In the genomic region with DNA sequence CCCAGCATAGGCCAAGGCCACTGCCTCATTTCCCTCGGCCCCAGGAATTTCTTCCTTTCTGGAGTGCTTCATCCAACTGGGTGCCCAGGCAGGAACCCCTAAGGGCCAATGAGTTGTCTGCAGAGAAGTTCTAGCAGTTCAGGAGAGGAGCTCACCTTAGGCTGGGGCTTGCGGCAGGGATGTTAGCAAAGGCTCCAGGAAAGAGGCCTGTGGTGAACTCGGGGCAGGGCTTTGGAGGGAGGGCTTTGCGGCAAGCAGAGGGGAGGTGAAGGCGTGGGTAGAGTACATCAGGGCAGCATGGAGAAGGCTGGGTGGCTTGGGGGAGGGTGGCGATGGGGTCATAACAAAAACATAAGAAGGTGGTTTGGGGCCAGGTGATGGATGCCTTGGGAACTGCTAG, we compare ENCODE assay signal across 21 cellular contexts. TPM values are rescaled to one million over a fixed set of nuclear protein-coding genes. Genes with fewer than 3 reads are reported as not detected.
A peak's percentile ranks its signal among the peaks of the same experiment; 100 is the strongest.
DNase-seq lines count a peak whose midpoint lies in the region; ATAC-seq and TF ChIP-seq lines count a peak whose summit lies in the region.
"Had no signal": no experiment of that assay in that cellular context is flagged by ENCODE, and none has a peak within 500 bp of the region (broad histone marks: within the 10 kb centered on the region; RNA-seq: fewer than 3 reads in every experiment).

No MANE protein-coding gene starts in this region.

- no peaks in the 10 kb centered on the region for H3F3A ChIP-seq in neural progenitor cell (ENCODE audit: low read depth)

- H3K4me3 ChIP-seq in BE2C (ENCODE audit: low read depth, low read length) (no peak overlapping the region), neural progenitor cell (no peak overlapping the region)
- H3K4me3 ChIP-seq: MG63, SK-N-MC, upper lobe of left lung had no signal

- no peaks in the 10 kb centered on the region for H4K20me1 ChIP-seq in neural progenitor cell (ENCODE audit: low read depth)

- no peak for ATAC-seq in T-helper 17 cell
- no peak for ATAC-seq in memory B cell (ENCODE audit: low read depth)
- no peak for ATAC-seq in HG03521 (IDR thresholded peaks at IDR 0.05; ENCODE audit: unreplicated experiment)

- intact Hi-C loops in CD14-positive monocyte (cut with micrococcal nuclease), result no loop called here

- H3K9ac ChIP-seq in neural progenitor cell, result no peak overlapping the region

- H3K4me1 ChIP-seq in BE2C, result no peaks in the 10 kb centered on the region
- H3K4me1 ChIP-seq in neural progenitor cell, result peaks cover 6% of the 10 kb centered on the region

- CTCF ChIA-PET in activated CD4-positive, alpha-beta T cell treated with anti-CD3 and anti-CD28 coated beads, Interleukin-2, amount 10 ng/mL, durations not matched to agents 7 days and 5 days (lab: Charles Lee), result interaction anchor here (1.3 to 3.5 kb wide), 3 partner anchors 8 to 15 kb away, joined by 5 to 10 read pairs (median 5); no protein-coding TSS in a partner anchor

- TF ChIP-seq CTCF in CD14-positive monocyte (IDR thresholded peaks at IDR 0.05), result no peak
- TF ChIP-seq CTCF in BE2C (IDR thresholded peaks at IDR 0.05; ENCODE audit: low read depth, low read length), result no peak
- TF ChIP-seq CTCF in neural progenitor cell (IDR thresholded peaks at IDR 0.05), result no peak

- no peak overlapping the region for H2AFZ ChIP-seq in neural progenitor cell (replicated peaks)

- H3K27ac Mint-ChIP-seq in activated CD4-positive, alpha-beta T cell treated with anti-CD3 and anti-CD28 coated beads, Interleukin-2, amount 10 ng/mL, durations not matched to agents 7 days and 5 days, result peak overlapping the region; percentile 52
- peak overlapping the region; percentile 93 to 98 (median 95) for H3K27ac Mint-ChIP-seq in CD14-positive monocyte
- peak overlapping the region; percentile 51 for H3K27ac Mint-ChIP-seq in T-helper 17 cell
- peak overlapping the region; percentile 76 for H3K27ac Mint-ChIP-seq in memory B cell
- H3K27ac Mint-ChIP-seq in neural progenitor cell, result no peak overlapping the region

- no peaks in the 10 kb centered on the region for H3K9me3 Mint-ChIP-seq in activated CD4-positive, alpha-beta T cell treated with anti-CD3 and anti-CD28 coated beads, Interleukin-2, amount 10 ng/mL, durations not matched to agents 7 days and 5 days
- H3K9me3 Mint-ChIP-seq in CD14-positive monocyte (no peaks in the 10 kb centered on the region), memory B cell (no peaks in the 10 kb centered on the region), neural progenitor cell (no peaks in the 10 kb centered on the region)
- H3K9me3 Mint-ChIP-seq: central memory CD8-positive, alpha-beta T cell had no signal

- no peak overlapping the region for H3K4me2 ChIP-seq in neural progenitor cell

- DNase-seq in activated CD4-positive, alpha-beta T cell treated with anti-CD3 and anti-CD28 coated beads, Interleukin-2, amount 10 ng/mL, durations not matched to agents 7 days and 5 days, result no peak
- no peak for DNase-seq in activated CD4-positive, alpha-beta T cell treated with anti-CD3 and anti-CD28 coated beads for 1 hour
- DNase-seq in CD14-positive monocyte (ENCODE audit: low spot score), result no peak
- DNase-seq in T-helper 17 cell, result no peak
- no peak for DNase-seq in memory B cell (ENCODE audit: low spot score in 2 of 2)
- no peak for DNase-seq in BE2C
- no peak for DNase-seq in neural progenitor cell (ENCODE audit: low spot score)
- DNase-seq: activated CD8-positive, alpha-beta memory T cell treated with anti-CD3 and anti-CD28 coated beads, Interleukin-2, amount 50 U/mL, for 4 hours; activated naive CD4-positive, alpha-beta T cell treated with anti-CD3 and anti-CD28 coated beads, Interleukin-2, amount 50 U/mL, for 16 hours; dorsolateral prefrontal cortex; EL; head of caudate nucleus; mammary epithelial cell; MG63; NCI-H1436 treated with DMSO at 0.1 percent for 48 hours; NCI-H524 treated with DMSO at 0.1 percent for 48 hours; stimulated activated CD4-positive, alpha-beta T cell treated with anti-CD3 and anti-CD28 coated beads, Interleukin-12 subunit alpha, Interleukin-12 subunit beta, amount 100 ng/mL, for 4 hours; upper lobe of left lung had no signal

- H3K27me3 Mint-ChIP-seq in activated CD4-positive, alpha-beta T cell treated with anti-CD3 and anti-CD28 coated beads, Interleukin-2, amount 10 ng/mL, durations not matched to agents 7 days and 5 days, result no peaks in the 10 kb centered on the region
- H3K27me3 Mint-ChIP-seq in CD14-positive monocyte (ENCODE audit: low read depth in 3 of 3), result no peaks in the 10 kb centered on the region
- no peaks in the 10 kb centered on the region for H3K27me3 Mint-ChIP-seq in T-helper 17 cell
- H3K27me3 Mint-ChIP-seq in memory B cell, result no peaks in the 10 kb centered on the region
- H3K27me3 Mint-ChIP-seq in neural progenitor cell (ENCODE audit: insufficient read depth, low read depth), result no peaks in the 10 kb centered on the region
- H3K27me3 Mint-ChIP-seq: central memory CD8-positive, alpha-beta T cell had no signal

- no peak overlapping the region for H3K27ac ChIP-seq in neural progenitor cell
- H3K27ac ChIP-seq: SK-N-MC had no signal

- H3K4me3 Mint-ChIP-seq in activated CD4-positive, alpha-beta T cell treated with anti-CD3 and anti-CD28 coated beads, Interleukin-2, amount 10 ng/mL, durations not matched to agents 7 days and 5 days, result no peak overlapping the region
- H3K4me3 Mint-ChIP-seq in CD14-positive monocyte, result peak overlapping the region in 1 of 2 donors; percentile 70
- peak overlapping the region; percentile 28 for H3K4me3 Mint-ChIP-seq in T-helper 17 cell
- peak overlapping the region; percentile 73 for H3K4me3 Mint-ChIP-seq in memory B cell
- no peak overlapping the region for H3K4me3 Mint-ChIP-seq in neural progenitor cell
- H3K4me3 Mint-ChIP-seq: central memory CD8-positive, alpha-beta T cell had no signal

- no peaks in the 10 kb centered on the region for H3K9me3 ChIP-seq in T-helper 17 cell (ENCODE audit: control insufficient read depth, low read length, poor library complexity, severe bottlenecking)
- no peaks in the 10 kb centered on the region for H3K9me3 ChIP-seq in BE2C
- no peaks in the 10 kb centered on the region for H3K9me3 ChIP-seq in neural progenitor cell (ENCODE audit: low read depth)
- H3K9me3 ChIP-seq: MG63, upper lobe of left lung had no signal

- H3K36me3 Mint-ChIP-seq in activated CD4-positive, alpha-beta T cell treated with anti-CD3 and anti-CD28 coated beads, Interleukin-2, amount 10 ng/mL, durations not matched to agents 7 days and 5 days (ENCODE audit: low read depth), result peaks cover 26% of the 10 kb centered on the region
- H3K36me3 Mint-ChIP-seq in CD14-positive monocyte (peaks cover 40 to 51% of the 10 kb centered on the region in 2 donors), T-helper 17 cell (ENCODE audit: low read depth) (peaks cover 8% of the 10 kb centered on the region), memory B cell (peaks cover 4% of the 10 kb centered on the region), neural progenitor cell (peaks cover 10% of the 10 kb centered on the region)

- H3K36me3 ChIP-seq in BE2C (no peaks in the 10 kb centered on the region), neural progenitor cell (no peaks in the 10 kb centered on the region)

- H3K27me3 ChIP-seq in BE2C (no peaks in the 10 kb centered on the region), neural progenitor cell (no peaks in the 10 kb centered on the region)
- H3K27me3 ChIP-seq: dorsolateral prefrontal cortex, MG63, upper lobe of left lung had no signal

- POLR2A ChIA-PET in activated CD4-positive, alpha-beta T cell treated with anti-CD3 and anti-CD28 coated beads, Interleukin-2, amount 10 ng/mL, durations not matched to agents 7 days and 5 days (lab: Charles Lee), result no interaction called here

- no peaks in the 10 kb centered on the region for H3K79me2 ChIP-seq in neural progenitor cell (ENCODE audit: low read depth)

- peaks cover 11% of the 10 kb centered on the region for H3K4me1 Mint-ChIP-seq in activated CD4-positive, alpha-beta T cell treated with anti-CD3 and anti-CD28 coated beads, Interleukin-2, amount 10 ng/mL, durations not matched to agents 7 days and 5 days
- H3K4me1 Mint-ChIP-seq in CD14-positive monocyte (peaks cover 44% of the 10 kb centered on the region), T-helper 17 cell (peaks cover 16% of the 10 kb centered on the region), memory B cell (peaks cover 20% of the 10 kb centered on the region), neural progenitor cell (peaks cover 8% of the 10 kb centered on the region)

RNA-seq across cellular contexts. Expression of a gene that starts 1.1 kb away (rescaled TPM):
- total RNA-seq in activated CD4-positive, alpha-beta T cell treated with anti-CD3 and anti-CD28 coated beads, Interleukin-2, amount 10 ng/mL, durations not matched to agents 7 days and 5 days, result under 1 TPM; 0.30 to 0.56 TPM
- 1 to 10 TPM; 2.3 to 7.0 TPM for polyA plus RNA-seq in CD14-positive monocyte
- total RNA-seq in T-helper 17 cell (under 1 TPM; 0.73 to 0.85 TPM), neural progenitor cell (ENCODE audit: low replicate concordance) (not detected in 2 replicates)
- not detected for polyA plus RNA-seq in BE2C (2012; ENCODE audit: insufficient read depth, insufficient read length, low read depth)
- polyA plus RNA-seq: mammary epithelial cell had no signal

RNA-seq across cellular contexts. Expression of a gene that starts 29.3 kb away (rescaled TPM):
- 10 to 100 TPM; 81.3 to 85.5 TPM for total RNA-seq in activated CD4-positive, alpha-beta T cell treated with anti-CD3 and anti-CD28 coated beads, Interleukin-2, amount 10 ng/mL, durations not matched to agents 7 days and 5 days
- polyA plus RNA-seq in CD14-positive monocyte, result 100 to 1,000 TPM; 186 to 188 TPM
- total RNA-seq in T-helper 17 cell (10 to 100 TPM; 87.0 to 88.0 TPM), neural progenitor cell (ENCODE audit: low replicate concordance) (61.2 and 91.2 TPM in 2 replicates)
- 238 TPM for polyA plus RNA-seq in BE2C (2012; ENCODE audit: insufficient read depth, insufficient read length, low read depth)

RNA-seq across cellular contexts. Expression of a gene that starts 43.4 kb away (rescaled TPM):
- total RNA-seq in activated CD4-positive, alpha-beta T cell treated with anti-CD3 and anti-CD28 coated beads, Interleukin-2, amount 10 ng/mL, durations not matched to agents 7 days and 5 days, result 10 to 100 TPM; 72.3 to 78.4 TPM
- polyA plus RNA-seq in CD14-positive monocyte, result 1 to 10 TPM; 6.0 TPM
- total RNA-seq in T-helper 17 cell (10 to 100 TPM; 56.8 to 63.7 TPM), neural progenitor cell (ENCODE audit: low replicate concordance) (11.7 and 14.9 TPM in 2 replicates)
- polyA plus RNA-seq in BE2C (2012; ENCODE audit: insufficient read depth, insufficient read length, low read depth), result 15.8 TPM

Comparison
In these comparisons a context has a peak if more than half of its experiments do, and no peak if none do; other contexts are left out.
1. H3K4me3 Mint-ChIP-seq: peak in T-helper 17 cell (single experiment) and memory B cell (single experiment); none in activated CD4-positive, alpha-beta T cell treated with anti-CD3 and anti-CD28 coated beads, Interleukin-2, amount 10 ng/mL, durations not matched to agents 7 days and 5 days (single experiment) and neural progenitor cell (single experiment).